In genomic region chr6:144602523-144603180, GRCh38 we compare ENCODE assay signal across 23 cellular contexts.
DNase-seq lines count a peak whose midpoint lies in the region; ATAC-seq, FAIRE-seq and TF ChIP-seq lines count a peak whose summit lies in the region.
"Had no signal": no experiment of that assay in that cellular context is flagged by ENCODE, and none has a peak within 500 bp of the region (broad histone marks: within the 10 kb centered on the region; RNA-seq: fewer than 3 reads in every experiment).

No MANE protein-coding gene starts in this region.

- no peak overlapping the region for H3K27ac Mint-ChIP-seq in activated T-cell treated with anti-CD3 and anti-CD28 coated beads, Interleukin-2, amount 50 U/mL, for 72 hours
- H3K27ac Mint-ChIP-seq in activated T-cell treated with anti-CD3 and anti-CD28 coated beads, Interleukin-2, amount 50 U/mL, for 24 hours, result no peak overlapping the region
- H3K27ac Mint-ChIP-seq in activated naive CD4-positive, alpha-beta T cell treated with anti-CD3 and anti-CD28 coated beads, Interleukin-2, amount 50 U/mL, for 72 hours, result peak overlapping the region in 1 of 2 donors; percentile 76
- H3K27ac Mint-ChIP-seq in natural killer cell, result peak overlapping the region; percentile 51 to 55

- H3K36me3 Mint-ChIP-seq in activated T-cell treated with anti-CD3 and anti-CD28 coated beads, Interleukin-2, amount 50 U/mL, for 72 hours (ENCODE audit: insufficient read depth in 2 of 2), result peaks cover 9 to 11% of the 10 kb centered on the region in 2 donors
- peaks cover 27% of the 10 kb centered on the region for H3K36me3 Mint-ChIP-seq in activated T-cell treated with anti-CD3 and anti-CD28 coated beads, Interleukin-2, amount 50 U/mL, for 24 hours (ENCODE audit: low read depth)
- peaks cover 8 to 22% of the 10 kb centered on the region in 2 donors for H3K36me3 Mint-ChIP-seq in activated naive CD4-positive, alpha-beta T cell treated with anti-CD3 and anti-CD28 coated beads, Interleukin-2, amount 50 U/mL, for 72 hours
- H3K36me3 Mint-ChIP-seq in natural killer cell, result no peaks in the 10 kb centered on the region

- no peaks in the 10 kb centered on the region for H3K4me1 ChIP-seq in kidney (ENCODE audit: control insufficient read depth in 1 of 2, insufficient read depth in 1 of 2, low read depth in 1 of 2, low read length in 2 of 2)
- H3K4me1 ChIP-seq: transverse colon had no signal

- H3K27ac ChIP-seq in kidney (ENCODE audit: low read depth in 2 of 2, low read length in 2 of 2), result no peak overlapping the region
- H3K27ac ChIP-seq: C4-2B, RWPE1, transverse colon had no signal

- FAIRE-seq in kidney (lab: Jason Lieb, UNC), result no peak
- FAIRE-seq: G401.6, K562 had no signal

- peaks cover 51% of the 10 kb centered on the region for H3K4me1 Mint-ChIP-seq in activated T-cell treated with anti-CD3 and anti-CD28 coated beads, Interleukin-2, amount 50 U/mL, for 72 hours (ENCODE audit: low read depth)
- H3K4me1 Mint-ChIP-seq in activated T-cell treated with anti-CD3 and anti-CD28 coated beads, Interleukin-2, amount 50 U/mL, for 24 hours (ENCODE audit: low read depth), result peaks cover 71% of the 10 kb centered on the region
- peaks cover 76 to 81% of the 10 kb centered on the region in 2 donors for H3K4me1 Mint-ChIP-seq in natural killer cell

- H3K36me3 ChIP-seq in kidney (ENCODE audit: control insufficient read depth in 1 of 2, insufficient read depth in 2 of 2, low read length in 2 of 2), result no peaks in the 10 kb centered on the region
- H3K36me3 ChIP-seq: transverse colon had no signal

- no peak for TF ChIP-seq CTCF in natural killer cell (IDR thresholded peaks at IDR 0.05)
- no peak for TF ChIP-seq CTCF in kidney (IDR thresholded peaks at IDR 0.05; ENCODE audit: borderline replicate concordance, extremely low read depth, insufficient read depth)

- ATAC-seq in activated T-cell treated with anti-CD3 and anti-CD28 coated beads, Interleukin-2, amount 50 U/mL, for 72 hours (replicated peaks in 1 of 2), result peak; percentile 85 to 87
- ATAC-seq in activated naive CD4-positive, alpha-beta T cell treated with anti-CD3 and anti-CD28 coated beads, Interleukin-2, amount 50 U/mL, for 72 hours, result peak; percentile 83 to 87
- ATAC-seq in natural killer cell, result peak in 2 of 3 donors; percentile 35 to 64
- ATAC-seq in HG02973 (IDR thresholded peaks at IDR 0.05; ENCODE audit: unreplicated experiment), result no peak
- ATAC-seq: K562, left colon had no signal

- H3K9me3 Mint-ChIP-seq in activated T-cell treated with anti-CD3 and anti-CD28 coated beads, Interleukin-2, amount 50 U/mL, for 72 hours, result peaks cover 0 to 4% of the 10 kb centered on the region in 2 donors
- peaks cover 16% of the 10 kb centered on the region for H3K9me3 Mint-ChIP-seq in activated T-cell treated with anti-CD3 and anti-CD28 coated beads, Interleukin-2, amount 50 U/mL, for 24 hours
- peaks cover 0 to 13% of the 10 kb centered on the region in 2 donors for H3K9me3 Mint-ChIP-seq in activated naive CD4-positive, alpha-beta T cell treated with anti-CD3 and anti-CD28 coated beads, Interleukin-2, amount 50 U/mL, for 72 hours
- no peaks in the 10 kb centered on the region for H3K9me3 Mint-ChIP-seq in natural killer cell

- no peak overlapping the region for H3K4me3 ChIP-seq in Jurkat, Clone E6-1 (ENCODE audit: low read length)
- H3K4me3 ChIP-seq in kidney (ENCODE audit: low read length in 2 of 2), result no peak overlapping the region
- H3K4me3 ChIP-seq: K562, transverse colon had no signal

- no peak overlapping the region for H3K9ac ChIP-seq in kidney (ENCODE audit: low read length in 2 of 2)
- H3K9ac ChIP-seq: SK-N-SH had no signal

- peak; percentile 17 to 25 for DNase-seq in activated T-cell treated with anti-CD3 and anti-CD28 coated beads, Interleukin-2, amount 50 U/mL, for 72 hours
- DNase-seq in activated T-cell treated with anti-CD3 and anti-CD28 coated beads, Interleukin-2, amount 50 U/mL, for 24 hours, result no peak
- DNase-seq in Jurkat, Clone E6-1 (ENCODE audit: low read depth, low spot score), result peak; percentile 24
- no peak for DNase-seq in activated naive CD4-positive, alpha-beta T cell treated with anti-CD3 and anti-CD28 coated beads, Interleukin-2, amount 50 U/mL, for 72 hours (ENCODE audit: low spot score in 2 of 2)
- DNase-seq in natural killer cell (no peak), LoVo (ENCODE audit: low spot score) (no peak), kidney (no peak)
- DNase-seq: ACHN; activated T-cell treated with anti-CD3 and anti-CD28 coated beads, Interleukin-2, amount 50 U/mL, for 1 hour; aorta; DMS 273 treated with DMSO at 0.1 percent for 48 hours; left colon; NCI-H146; NCI-H2171; NCI-H526; SK-N-SH; transverse colon had no signal

- peak overlapping the region in 1 of 2 donors; percentile 31 for H3K4me3 Mint-ChIP-seq in activated T-cell treated with anti-CD3 and anti-CD28 coated beads, Interleukin-2, amount 50 U/mL, for 72 hours
- no peak overlapping the region for H3K4me3 Mint-ChIP-seq in activated T-cell treated with anti-CD3 and anti-CD28 coated beads, Interleukin-2, amount 50 U/mL, for 24 hours
- H3K4me3 Mint-ChIP-seq in natural killer cell, result no peak overlapping the region
- H3K4me3 Mint-ChIP-seq: neural crest cell had no signal

- intact Hi-C loops in natural killer cell (cut with micrococcal nuclease), result no loop called here
- intact Hi-C loops in kidney (cut with DNase I), result no loop called here

- H3K27me3 Mint-ChIP-seq in activated T-cell treated with anti-CD3 and anti-CD28 coated beads, Interleukin-2, amount 50 U/mL, for 72 hours (ENCODE audit: low read depth), result no peaks in the 10 kb centered on the region
- no peaks in the 10 kb centered on the region for H3K27me3 Mint-ChIP-seq in activated T-cell treated with anti-CD3 and anti-CD28 coated beads, Interleukin-2, amount 50 U/mL, for 24 hours
- H3K27me3 Mint-ChIP-seq in natural killer cell (ENCODE audit: low read depth in 2 of 2), result no peaks in the 10 kb centered on the region

- H3K9me3 ChIP-seq in kidney (ENCODE audit: control insufficient read depth in 1 of 2, low read length in 2 of 2), result peaks cover 0 to 6% of the 10 kb centered on the region in 2 donors
- H3K9me3 ChIP-seq: SK-N-SH had no signal

Comparison
In these comparisons a context has a peak if more than half of its experiments do, and no peak if none do; other contexts are left out.
1. DNase-seq: peak in activated T-cell treated with anti-CD3 and anti-CD28 coated beads, Interleukin-2, amount 50 U/mL, for 72 hours (2 of 2) and Jurkat, Clone E6-1 (single experiment); none in activated T-cell treated with anti-CD3 and anti-CD28 coated beads, Interleukin-2, amount 50 U/mL, for 24 hours (single experiment), activated naive CD4-positive, alpha-beta T cell treated with anti-CD3 and anti-CD28 coated beads, Interleukin-2, amount 50 U/mL, for 72 hours (0 of 2), natural killer cell (single experiment), LoVo (single experiment) and kidney (single experiment).
2. H3K27ac Mint-ChIP-seq: peak in natural killer cell (2 of 2); none in activated T-cell treated with anti-CD3 and anti-CD28 coated beads, Interleukin-2, amount 50 U/mL, for 72 hours (single experiment) and activated T-cell treated with anti-CD3 and anti-CD28 coated beads, Interleukin-2, amount 50 U/mL, for 24 hours (single experiment).